In genomic region chr10:99621454-99622246, GRCh38 we compare ENCODE assay signal across 8 cellular contexts. TPM values are rescaled to one million over a fixed set of nuclear protein-coding genes. Genes with fewer than 3 reads are reported as not detected.
DNase-seq lines count a peak whose midpoint lies in the region; ATAC-seq and TF ChIP-seq lines count a peak whose summit lies in the region.

No MANE protein-coding gene starts in this region.

- no peaks in the 10 kb centered on the region for H3K9me3 Mint-ChIP-seq in chondrocyte (ENCODE audit: low read depth)

- DNase-seq in GF-D8 (lab: John Stamatoyannopoulos, UW) (peak; percentile 69), NCI-H2171 (lab: John Stamatoyannopoulos, UW) (peak; percentile 40), chondrocyte (ENCODE audit: low spot score) (no peak), mucosa of descending colon (peak; percentile 13 to 53 (median 52)), iPS-NIHi7 (ENCODE audit: extremely low spot score) (no peak)

- intact Hi-C loops in mucosa of descending colon (cut with DNase I, micrococcal nuclease) = no loop called here

- H3K36me3 ChIP-seq in mucosa of descending colon (ENCODE audit: low read depth) = peaks cover 5% of the 10 kb centered on the region

- peak; percentile 4 for ATAC-seq in mucosa of descending colon
- ATAC-seq in HG03565 (IDR thresholded peaks at IDR 0.05; ENCODE audit: unreplicated experiment) = no peak
- no peak for ATAC-seq in GM21786 (IDR thresholded peaks at IDR 0.05; ENCODE audit: unreplicated experiment)
- ATAC-seq in HG02623 (IDR thresholded peaks at IDR 0.05; ENCODE audit: unreplicated experiment) = no peak

- H3K4me3 ChIP-seq in mucosa of descending colon = peak overlapping the region; percentile 71

- H3K36me3 Mint-ChIP-seq in chondrocyte (ENCODE audit: low read depth) = no peaks in the 10 kb centered on the region

- no peaks in the 10 kb centered on the region for H3K27me3 Mint-ChIP-seq in chondrocyte (ENCODE audit: low read depth)

- TF ChIP-seq CTCF in chondrocyte (IDR thresholded peaks at IDR 0.05) = no peak
- no peak for TF ChIP-seq CTCF in mucosa of descending colon (IDR thresholded peaks at IDR 0.05)

- H3K4me1 ChIP-seq in mucosa of descending colon (ENCODE audit: low read depth) = peaks cover 7% of the 10 kb centered on the region

- peak overlapping the region; percentile 97 for H3K27ac Mint-ChIP-seq in chondrocyte (ENCODE audit: unreplicated experiment)

- H3K4me3 Mint-ChIP-seq in chondrocyte (ENCODE audit: unreplicated experiment) = peak overlapping the region; percentile 79

- no peaks in the 10 kb centered on the region for H3K9me3 ChIP-seq in mucosa of descending colon

- H3K4me1 Mint-ChIP-seq in chondrocyte (ENCODE audit: low read depth) = peaks cover 33% of the 10 kb centered on the region

RNA-seq across cellular contexts. Expression of gene SLC25A28, which starts 1.4 kb away (rescaled TPM):
- 26.4 to 46.7 TPM (median 31.9 TPM) in 3 replicates for total RNA-seq in chondrocyte
- 10 to 100 TPM; 38.2 to 64.4 (median 39.6) TPM for total RNA-seq in mucosa of descending colon

RNA-seq across cellular contexts. Expression of gene ENTPD7, which starts 37.7 kb away (rescaled TPM):
- 28.8 to 32.3 TPM (median 29.5 TPM) in 3 replicates for total RNA-seq in chondrocyte
- total RNA-seq in mucosa of descending colon = 10 to 100 TPM; 10.2 to 20.5 (median 14.3) TPM

Comparison
In these comparisons a context has a peak if more than half of its experiments do, and no peak if none do; other contexts are left out.
1. DNase-seq: peak in GF-D8 (single experiment), NCI-H2171 (single experiment) and mucosa of descending colon (3 of 3); none in chondrocyte (single experiment) and iPS-NIHi7 (single experiment).